In the genomic region with DNA sequence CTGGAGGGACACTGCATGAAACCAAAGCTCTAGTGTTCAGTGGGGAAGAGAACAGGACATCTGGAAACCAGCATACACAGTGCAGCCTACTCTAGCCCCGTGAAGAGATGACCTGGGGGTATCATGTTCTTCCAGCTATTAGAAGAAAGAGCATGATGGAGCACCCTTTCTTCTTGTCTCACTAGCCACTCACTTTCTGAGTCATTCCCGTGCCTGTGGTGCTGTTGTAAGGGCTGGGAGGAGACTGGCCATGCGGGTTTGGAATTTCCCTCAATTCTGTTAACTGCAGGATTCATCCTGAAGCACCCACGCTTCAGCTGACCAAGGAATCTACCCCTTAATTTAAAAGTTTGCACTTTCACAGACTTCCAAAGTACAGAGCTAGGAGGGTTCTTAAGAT, we compare ENCODE assay signal across 1 cellular context.
TF ChIP-seq lines count a peak whose summit lies in the region.

No MANE protein-coding gene starts in this region.

TF ChIP-seq in K562, 482 proteins besides CTCF, POLR2A, EP300 and RAD21 (continued from another document):
- TF ChIP-seq, protein P1, sequence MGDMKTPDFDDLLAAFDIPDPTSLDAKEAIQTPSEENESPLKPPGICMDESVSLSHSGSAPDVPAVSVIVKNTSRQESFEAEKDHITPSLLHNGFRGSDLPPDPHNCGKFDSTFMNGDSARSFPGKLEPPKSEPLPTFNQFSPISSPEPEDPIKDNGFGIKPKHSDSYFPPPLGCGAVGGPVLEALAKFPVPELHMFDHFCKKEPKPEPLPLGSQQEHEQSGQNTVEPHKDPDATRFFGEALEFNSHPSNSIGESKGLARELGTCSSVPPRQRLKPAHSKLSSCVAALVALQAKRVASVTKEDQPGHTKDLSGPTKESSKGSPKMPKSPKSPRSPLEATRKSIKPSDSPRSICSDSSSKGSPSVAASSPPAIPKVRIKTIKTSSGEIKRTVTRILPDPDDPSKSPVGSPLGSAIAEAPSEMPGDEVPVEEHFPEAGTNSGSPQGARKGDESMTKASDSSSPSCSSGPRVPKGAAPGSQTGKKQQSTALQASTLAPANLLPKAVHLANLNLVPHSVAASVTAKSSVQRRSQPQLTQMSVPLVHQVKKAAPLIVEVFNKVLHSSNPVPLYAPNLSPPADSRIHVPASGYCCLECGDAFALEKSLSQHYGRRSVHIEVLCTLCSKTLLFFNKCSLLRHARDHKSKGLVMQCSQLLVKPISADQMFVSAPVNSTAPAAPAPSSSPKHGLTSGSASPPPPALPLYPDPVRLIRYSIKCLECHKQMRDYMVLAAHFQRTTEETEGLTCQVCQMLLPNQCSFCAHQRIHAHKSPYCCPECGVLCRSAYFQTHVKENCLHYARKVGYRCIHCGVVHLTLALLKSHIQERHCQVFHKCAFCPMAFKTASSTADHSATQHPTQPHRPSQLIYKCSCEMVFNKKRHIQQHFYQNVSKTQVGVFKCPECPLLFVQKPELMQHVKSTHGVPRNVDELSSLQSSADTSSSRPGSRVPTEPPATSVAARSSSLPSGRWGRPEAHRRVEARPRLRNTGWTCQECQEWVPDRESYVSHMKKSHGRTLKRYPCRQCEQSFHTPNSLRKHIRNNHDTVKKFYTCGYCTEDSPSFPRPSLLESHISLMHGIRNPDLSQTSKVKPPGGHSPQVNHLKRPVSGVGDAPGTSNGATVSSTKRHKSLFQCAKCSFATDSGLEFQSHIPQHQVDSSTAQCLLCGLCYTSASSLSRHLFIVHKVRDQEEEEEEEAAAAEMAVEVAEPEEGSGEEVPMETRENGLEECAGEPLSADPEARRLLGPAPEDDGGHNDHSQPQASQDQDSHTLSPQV (IDR thresholded peaks at IDR 0.05) = 0 out of 2 replicates have a peak, but pooled peaks have one; percentile 12
- TF ChIP-seq JUND (IDR thresholded peaks at IDR 0.05; ENCODE audit: borderline replicate concordance, low read depth, low read length) (peak; percentile 64), JUND (tag; IDR thresholded peaks at IDR 0.05; ENCODE audit: borderline replicate concordance, low read depth, low read length) (peak; percentile 50; the same call in 1 of the 3 replicates), MEIS2 (IDR thresholded peaks at IDR 0.05; ENCODE audit: partially characterized antibody) (peak; percentile 16), POLR2H (tag; IDR thresholded peaks at IDR 0.05; ENCODE audit: low read depth) (no peak), FOSL1 (tag; conservative IDR thresholded peaks at IDR 0.05) (peak; percentile 36; the same call in 1 of the 2 replicates), TAL1 (IDR thresholded peaks at IDR 0.05) (peak; percentile 21; the same call in 1 of the 2 replicates), BHLHE40 (IDR thresholded peaks at IDR 0.05; ENCODE audit: low read length) (peak; percentile 53), CBFA2T2 (conservative IDR thresholded peaks at IDR 0.05) (peak; percentile 51), SOX6 (IDR thresholded peaks at IDR 0.05) (no peak), ARID1B (IDR thresholded peaks at IDR 0.05) (peak; percentile 39), TCF3 (CRISPR knock-in tag; IDR thresholded peaks at IDR 0.05) (0 out of 2 replicates have a peak, but pooled peaks have one; percentile 20), NFE2 (IDR thresholded peaks at IDR 0.05; ENCODE audit: low read depth) (peak; percentile 37; the same call in 1 of the 2 replicates), FOXJ2 (tag; IDR thresholded peaks at IDR 0.05) (no peak), TEAD4 (IDR thresholded peaks at IDR 0.05; ENCODE audit: low read length) (0 out of 2 replicates have a peak, but pooled peaks have one; percentile 8), TEAD4 (CRISPR knock-in tag; IDR thresholded peaks at IDR 0.05; ENCODE audit: borderline replicate concordance) (no peak)
- TF ChIP-seq, protein P2, sequence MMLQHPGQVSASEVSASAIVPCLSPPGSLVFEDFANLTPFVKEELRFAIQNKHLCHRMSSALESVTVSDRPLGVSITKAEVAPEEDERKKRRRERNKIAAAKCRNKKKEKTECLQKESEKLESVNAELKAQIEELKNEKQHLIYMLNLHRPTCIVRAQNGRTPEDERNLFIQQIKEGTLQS (IDR thresholded peaks at IDR 0.05) = 0 out of 2 replicates have a peak, but pooled peaks have one; percentile 35
- TF ChIP-seq, protein P2 (CRISPR knock-in tag; conservative IDR thresholded peaks at IDR 0.05) = no peak
- TF ChIP-seq, protein P3, sequence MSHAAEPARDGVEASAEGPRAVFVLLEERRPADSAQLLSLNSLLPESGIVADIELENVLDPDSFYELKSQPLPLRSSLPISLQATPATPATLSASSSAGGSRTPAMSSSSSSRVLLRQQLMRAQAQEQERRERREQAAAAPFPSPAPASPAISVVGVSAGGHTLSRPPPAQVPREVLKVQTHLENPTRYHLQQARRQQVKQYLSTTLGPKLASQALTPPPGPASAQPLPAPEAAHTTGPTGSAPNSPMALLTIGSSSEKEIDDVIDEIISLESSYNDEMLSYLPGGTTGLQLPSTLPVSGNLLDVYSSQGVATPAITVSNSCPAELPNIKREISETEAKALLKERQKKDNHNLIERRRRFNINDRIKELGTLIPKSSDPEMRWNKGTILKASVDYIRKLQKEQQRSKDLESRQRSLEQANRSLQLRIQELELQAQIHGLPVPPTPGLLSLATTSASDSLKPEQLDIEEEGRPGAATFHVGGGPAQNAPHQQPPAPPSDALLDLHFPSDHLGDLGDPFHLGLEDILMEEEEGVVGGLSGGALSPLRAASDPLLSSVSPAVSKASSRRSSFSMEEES (CRISPR knock-in tag; IDR thresholded peaks at IDR 0.05) = no peak
